ENCODE assay signal across 8 cellular contexts in the genomic region with DNA sequence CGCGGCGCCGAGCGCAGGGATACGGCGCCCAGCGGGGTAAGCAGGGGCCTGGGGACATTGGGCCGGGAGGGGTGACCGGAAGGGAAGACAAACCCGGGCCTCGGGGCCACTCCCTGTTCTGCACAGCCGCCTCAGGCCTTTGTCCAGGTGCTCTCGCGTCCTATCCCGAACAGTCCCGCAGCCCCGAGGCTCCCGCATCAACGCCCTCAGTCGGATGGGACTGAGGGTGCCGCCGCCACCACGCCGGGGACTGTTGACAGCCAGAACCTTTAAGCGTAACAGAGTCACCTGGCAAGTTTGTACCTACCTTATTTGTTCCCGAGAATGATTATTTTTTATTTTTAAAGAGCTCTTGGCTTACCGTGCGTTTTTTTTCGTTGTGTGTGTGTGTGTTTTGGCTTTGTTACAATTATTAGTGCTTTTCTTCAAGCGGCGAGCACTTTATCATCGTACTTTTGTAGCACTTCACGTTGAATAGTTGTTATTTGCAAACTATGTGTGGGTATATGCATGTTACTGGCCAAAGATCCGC. TPM values are rescaled to one million over a fixed set of nuclear protein-coding genes. Genes with fewer than 3 reads are reported as not detected.
DNase-seq lines count a peak whose midpoint lies in the region; ATAC-seq and TF ChIP-seq lines count a peak whose summit lies in the region.

No MANE protein-coding gene starts in this region.

- H3K4me1 ChIP-seq in GM23248 (ENCODE audit: insufficient read depth) (peaks cover 26% of the 10 kb centered on the region), iPS-15b (ENCODE audit: control insufficient read depth, insufficient read depth, low read length) (peaks cover 5% of the 10 kb centered on the region)

- H3K9ac ChIP-seq in GM23248 (peak overlapping the region; percentile 93), iPS-15b (ENCODE audit: low read depth, low read length) (peak overlapping the region; percentile 18)

- no peaks in the 10 kb centered on the region for H4K20me1 ChIP-seq in GM23248 (ENCODE audit: insufficient read depth)

- H3K4me1 Mint-ChIP-seq in activated naive CD8-positive, alpha-beta T cell (ENCODE audit: low read depth) = peaks cover 62% of the 10 kb centered on the region

- peak overlapping the region; percentile 97 for H3K4me3 Mint-ChIP-seq in activated naive CD8-positive, alpha-beta T cell

- H2AFZ ChIP-seq in GM23248 = peak overlapping the region; percentile 77

- in situ Hi-C loops in GM23248 (cut with MboI) = no loop called here

- no peaks in the 10 kb centered on the region for H3K27me3 Mint-ChIP-seq in activated naive CD8-positive, alpha-beta T cell

- H3K9me3 Mint-ChIP-seq in activated naive CD8-positive, alpha-beta T cell (ENCODE audit: low read depth) = no peaks in the 10 kb centered on the region

- peak; percentile 10 for ATAC-seq in stimulated activated naive CD8-positive, alpha-beta T cell treated with anti-CD3 and anti-CD28 coated beads, Interleukin-15, Interleukin-2, amounts not matched to agents 100 U/mL and 50 U/mL, for 24 hours
- no peak for ATAC-seq in HG03565 (IDR thresholded peaks at IDR 0.05; ENCODE audit: unreplicated experiment)

- no peak for TF ChIP-seq CTCF in GM12864 (IDR thresholded peaks at IDR 0.05; ENCODE audit: low read depth, low read length, missing control alignments)

- H3K4me2 ChIP-seq in GM23248 (ENCODE audit: unreplicated experiment) = peak overlapping the region; percentile 91

- peaks cover 35% of the 10 kb centered on the region for H3F3A ChIP-seq in GM23248 (ENCODE audit: insufficient read depth)

- peaks cover 91% of the 10 kb centered on the region for H3K79me2 ChIP-seq in GM23248 (ENCODE audit: insufficient read depth)

- H3K27me3 ChIP-seq in GM23248 (replicated peaks; ENCODE audit: insufficient read depth) (no peaks in the 10 kb centered on the region), iPS-15b (ENCODE audit: control insufficient read depth, insufficient read depth, low read length) (no peaks in the 10 kb centered on the region)

- WGBS in GM23248 (ENCODE audit: low coverage in 1 of 2, low lambda C conversion rate in 2 of 2, missing lambda C conversion rate in 2 of 2), 2 experiments = 1 to 3% methylated on average over 31 to 35 of the region's 35 CpGs

- peak overlapping the region; percentile 85 for H3K27ac Mint-ChIP-seq in activated naive CD8-positive, alpha-beta T cell

- H3K27ac ChIP-seq in GM23248 = peak overlapping the region; percentile 95

- DNase-seq in GM12864 (ENCODE audit: low read depth) (no peak), GM23248 (no peak), M059J (ENCODE audit: low read depth) (peak; percentile 49), DMS 273 treated with DMSO at 0.1 percent for 48 hours (lab: John Stamatoyannopoulos, UW) (no peak)
- DNase-seq in stimulated activated naive CD8-positive, alpha-beta T cell treated with anti-CD3 and anti-CD28 coated beads, Interleukin-15, Interleukin-2, amounts not matched to agents 100 U/mL and 50 U/mL, for 24 hours = no peak

- peaks cover 7% of the 10 kb centered on the region for H3K36me3 Mint-ChIP-seq in activated naive CD8-positive, alpha-beta T cell

- H3K9me3 ChIP-seq in GM23248 (ENCODE audit: low read depth) = no peaks in the 10 kb centered on the region
- H3K9me3 ChIP-seq in iPS-15b (ENCODE audit: control insufficient read depth, insufficient read depth, low read length) = no peaks in the 10 kb centered on the region

- H3K4me3 ChIP-seq in GM12864 (ENCODE audit: low read depth, low read length) = peak overlapping the region; percentile 99
- peak overlapping the region; percentile 89 for H3K4me3 ChIP-seq in GM23248
- peak overlapping the region; percentile 90 for H3K4me3 ChIP-seq in iPS-15b (ENCODE audit: low read depth, low read length)

- H3K36me3 ChIP-seq in GM23248 (ENCODE audit: low read depth) = peaks cover 23% of the 10 kb centered on the region
- H3K36me3 ChIP-seq in iPS-15b (ENCODE audit: control insufficient read depth, insufficient read depth, low read length) = peaks cover 6% of the 10 kb centered on the region

- no peaks in the 10 kb centered on the region for H3K9me2 ChIP-seq in GM23248 (ENCODE audit: insufficient read depth)

RNA-seq across cellular contexts. Expression of a gene that starts 0.4 kb away (rescaled TPM):
- 28.9 and 45.8 TPM in 2 replicates for total RNA-seq in GM23248 (2014; rRNA removed; shearing (Covaris generic))
- 96.3 and 108 TPM in 2 replicates for polyA plus RNA-seq in GM23248 (2016; fragmentation: Nextera tagmentation; extraction: Ambion mirVana)
- total RNA-seq in M059J (2014; rRNA removed; shearing (Covaris generic)) = 17.7 and 30.7 TPM in 2 replicates

RNA-seq across cellular contexts. Expression of a gene that starts 0.7 kb away (rescaled TPM):
- 23.9 and 25.8 TPM in 2 replicates for total RNA-seq in GM23248 (2014; rRNA removed; shearing (Covaris generic))
- 28.6 and 29.1 TPM in 2 replicates for polyA plus RNA-seq in GM23248 (2016; fragmentation: Nextera tagmentation; extraction: Ambion mirVana)
- 18.6 and 22.6 TPM in 2 replicates for total RNA-seq in M059J (2014; rRNA removed; shearing (Covaris generic))

RNA-seq across cellular contexts. Expression of a gene that starts 34.2 kb away (rescaled TPM):
- 13.2 and 15.0 TPM in 2 replicates for total RNA-seq in GM23248 (2014; rRNA removed; shearing (Covaris generic))
- 12.7 and 13.3 TPM in 2 replicates for polyA plus RNA-seq in GM23248 (2016; fragmentation: Nextera tagmentation; extraction: Ambion mirVana)
- 4.8 and 8.1 TPM in 2 replicates for total RNA-seq in M059J (2014; rRNA removed; shearing (Covaris generic))

RNA-seq across cellular contexts. Expression of a gene that starts 40.5 kb away (rescaled TPM):
- 18.5 and 27.2 TPM in 2 replicates for total RNA-seq in GM23248 (2014; rRNA removed; shearing (Covaris generic))
- polyA plus RNA-seq in GM23248 (2016; fragmentation: Nextera tagmentation; extraction: Ambion mirVana) = 28.0 and 32.2 TPM in 2 replicates
- 42.2 and 63.3 TPM in 2 replicates for total RNA-seq in M059J (2014; rRNA removed; shearing (Covaris generic))
